ENCODE assay signal across 8 cellular contexts in genomic region chr7:103348452-103348851, GRCh38. TPM values are rescaled to one million over a fixed set of nuclear protein-coding genes. Genes with fewer than 3 reads are reported as not detected.
A peak's percentile ranks its signal among the peaks of the same experiment; 100 is the strongest.
DNase-seq lines count a peak whose midpoint lies in the region; ATAC-seq, FAIRE-seq and TF ChIP-seq lines count a peak whose summit lies in the region.

No MANE protein-coding gene starts in this region.

- peaks cover 7% of the 10 kb centered on the region for H3K27me3 Mint-ChIP-seq in HFFc6 (ENCODE audit: insufficient read depth)

- H2BK120ac ChIP-seq in mesendoderm (ENCODE audit: low read depth, low read length): no peak overlapping the region

- H3K23ac ChIP-seq in mesendoderm (ENCODE audit: low read length): no peak overlapping the region

- H3K4me3 ChIP-seq in A549: peak overlapping the region; percentile 58
- peak overlapping the region; percentile 74 for H3K4me3 ChIP-seq in astrocyte of the spinal cord (ENCODE audit: low read depth, low read length)
- H3K4me3 ChIP-seq in mesendoderm (ENCODE audit: low read length): peak overlapping the region; percentile 17

- no peaks in the 10 kb centered on the region for H3K36me3 ChIP-seq in mesendoderm (ENCODE audit: control insufficient read depth, insufficient read depth, low read length)

- H3K4me2 ChIP-seq in A549 (peak overlapping the region; percentile 82), mesendoderm (ENCODE audit: low read length) (peak overlapping the region; percentile 37)

- peak overlapping the region; percentile 39 for H3K9ac ChIP-seq in mesendoderm (ENCODE audit: low read length)

- peak overlapping the region; percentile 100 for H3K4me3 Mint-ChIP-seq in HFFc6

- no peak overlapping the region for H3K18ac ChIP-seq in mesendoderm (ENCODE audit: low read length)

- DNase-seq in A549 (ENCODE audit: low read depth in 1 of 2, low spot score in 1 of 2): no peak
- no peak for DNase-seq in HFFc6
- DNase-seq in astrocyte of the spinal cord (ENCODE audit: low read depth, low spot score): no peak
- DNase-seq in mesendoderm: no peak
- DNase-seq in NCI-H446 treated with DMSO at 0.1 percent for 48 hours (lab: John Stamatoyannopoulos, UW): no peak
- no peak for DNase-seq in midbrain (lab: John Stamatoyannopoulos, UW)

- POLR2A ChIA-PET in A549 (lab: Yijun Ruan, JAX): interaction anchor here (1.1 to 1.5 kb wide), 4 partner anchors 10 to 273 kb away, joined by 3 to 6 read pairs (median 4); partner anchors contain the start of genes ARMC10 and FBXL13

- CTCF ChIA-PET in A549 (lab: Yijun Ruan, JAX): no interaction called here

- no peak overlapping the region for H4K8ac ChIP-seq in mesendoderm (ENCODE audit: low read depth, low read length)

- no peak overlapping the region for H3K4ac ChIP-seq in mesendoderm (ENCODE audit: low read depth, low read length)

- WGBS in A549 (ENCODE audit: missing lambda C conversion rate): 30% methylated on average over 13 of the region's 13 CpGs
- no CpG with 5 or more reads among the region's 13 CpGs for WGBS in mesendoderm (ENCODE audit: extremely low coverage, insufficient coverage, low lambda C conversion rate)

- peak overlapping the region; percentile 81 for H3K27ac Mint-ChIP-seq in HFFc6

- no peak for TF ChIP-seq POLR2A in A549 (IDR thresholded peaks at IDR 0.05; ENCODE audit: low read length)

- H4K5ac ChIP-seq in mesendoderm (ENCODE audit: low read length): no peak overlapping the region

- no peaks in the 10 kb centered on the region for H3K27me3 ChIP-seq in mesendoderm (ENCODE audit: insufficient read depth, low read length, poor library complexity)

- TF ChIP-seq RAD21 in A549 (conservative IDR thresholded peaks at IDR 0.05 in 1 of 2, IDR thresholded peaks at IDR 0.05 in 1 of 2): no peak

- FAIRE-seq in A549 (lab: Jason Lieb, UNC): no peak

- H3K36me3 Mint-ChIP-seq in HFFc6 (ENCODE audit: low read depth): peaks cover 28% of the 10 kb centered on the region

- H2BK5ac ChIP-seq in mesendoderm (ENCODE audit: low read length): no peak overlapping the region

- H3K79me2 ChIP-seq in mesendoderm (ENCODE audit: control insufficient read depth, insufficient read depth, low read length): peaks cover 57% of the 10 kb centered on the region

- H3K9me3 ChIP-seq in A549: no peaks in the 10 kb centered on the region

- peaks cover 60% of the 10 kb centered on the region for H3K4me1 Mint-ChIP-seq in HFFc6 (ENCODE audit: low read depth)

- H3K79me1 ChIP-seq in mesendoderm (ENCODE audit: low read length): peaks cover 8% of the 10 kb centered on the region

- in situ Hi-C loops in astrocyte of the spinal cord (cut with HindIII; ENCODE audit: low sequenced_read_pairs): no loop called here

- H3K4me1 ChIP-seq in A549 (peaks cover 17% of the 10 kb centered on the region; the same call in 2 of the 3 replicates), mesendoderm (ENCODE audit: control insufficient read depth, low read depth, low read length) (no peaks in the 10 kb centered on the region)

- ATAC-seq in A549: no peak
- no peak for ATAC-seq in HG03460 (IDR thresholded peaks at IDR 0.05; ENCODE audit: unreplicated experiment)
- ATAC-seq in HG03469 (IDR thresholded peaks at IDR 0.05; ENCODE audit: unreplicated experiment): no peak

- H3K56ac ChIP-seq in mesendoderm (ENCODE audit: low read length): no peak overlapping the region

- TF ChIP-seq EP300 in A549 (IDR thresholded peaks at IDR 0.05): no peak

- H3K9me3 Mint-ChIP-seq in HFFc6: no peaks in the 10 kb centered on the region

- TF ChIP-seq CTCF in A549 (IDR thresholded peaks at IDR 0.05) (no peak), HFFc6 (IDR thresholded peaks at IDR 0.05) (no peak), astrocyte of the spinal cord (IDR thresholded peaks at IDR 0.05; ENCODE audit: low read depth, low read length) (no peak)

- no peak overlapping the region for H2BK15ac ChIP-seq in mesendoderm (replicated peaks; ENCODE audit: low read depth)

- no peak overlapping the region for H2AK5ac ChIP-seq in mesendoderm (ENCODE audit: low read length)

- peak overlapping the region in 1 of 2 experiments; percentile 75; a peak in 1 of 6 replicates for H3K27ac ChIP-seq in A549
- H3K27ac ChIP-seq in mesendoderm (ENCODE audit: low read depth, low read length): no peak overlapping the region

TF ChIP-seq in A549, 52 proteins besides CTCF, POLR2A, EP300 and RAD21:
- TF ChIP-seq ZSCAN20 (CRISPR knock-in tag; IDR thresholded peaks at IDR 0.05) (no peak), MAFK (IDR thresholded peaks at IDR 0.05; ENCODE audit: partially characterized antibody) (no peak), NFE2L2 (conservative IDR thresholded peaks at IDR 0.05; ENCODE audit: low read length) (no peak), MAZ (IDR thresholded peaks at IDR 0.05; ENCODE audit: borderline replicate concordance, low read depth, low read length) (no peak), NR3C1 (IDR thresholded peaks at IDR 0.05) (no peak), BHLHE40 (IDR thresholded peaks at IDR 0.05; ENCODE audit: low read depth, low read length) (no peak), USF2 (IDR thresholded peaks at IDR 0.05) (no peak), ZC3H11A (IDR thresholded peaks at IDR 0.05) (no peak)
TF ChIP-seq in A549: peak in this region for 0.

RNA-seq across cellular contexts. Expression of gene PSMC2, which starts 1.0 kb away (rescaled TPM):
- polyA plus RNA-seq in A549 (2011; rRNA removed) (211 and 287 TPM in 2 replicates), A549 (2017; fragmentation: RNase III; extraction: RNeasy Plus Mini Kit Qiagen cat#74134 plus additional on column Dnase treatment) (246 to 259 TPM (median 252 TPM) in 3 replicates)
- polyA plus RNA-seq in A549 (2012; cell fraction: cytosol; rRNA removed): 125 and 144 TPM in 2 replicates
- 56.0 and 110 TPM in 2 replicates for polyA plus RNA-seq in A549 (2012; cell fraction: nucleus; rRNA removed)
- polyA minus RNA-seq in A549 (2011; rRNA and poly(A)+ RNA removed): 75.2 and 77.0 TPM in 2 replicates
- total RNA-seq in HFFc6 (2021; fragmentation: NEBNext Ultra II Directional; extraction: Animal tissue kit (Norgen Biotek cat#: 25700)): 100 to 1,000 TPM; 170 to 191 (median 183) TPM
- polyA plus RNA-seq in mesendoderm (2013, experiment 1 of 2): 193 TPM
- 191 TPM for polyA plus RNA-seq in mesendoderm (2013, experiment 2 of 2)

RNA-seq across cellular contexts. Expression of gene DNAJC2, which starts 3.9 kb away (rescaled TPM):
- polyA plus RNA-seq in A549 (2011; rRNA removed) (36.8 and 63.3 TPM in 2 replicates), A549 (2017; fragmentation: RNase III; extraction: RNeasy Plus Mini Kit Qiagen cat#74134 plus additional on column Dnase treatment) (46.5 to 55.8 TPM (median 48.8 TPM) in 3 replicates)
- 17.7 and 18.6 TPM in 2 replicates for polyA plus RNA-seq in A549 (2012; cell fraction: cytosol; rRNA removed)
- 25.0 and 32.0 TPM in 2 replicates for polyA plus RNA-seq in A549 (2012; cell fraction: nucleus; rRNA removed)
- 4.9 and 6.8 TPM in 2 replicates for polyA minus RNA-seq in A549 (2011; rRNA and poly(A)+ RNA removed)
- total RNA-seq in HFFc6 (2021; fragmentation: NEBNext Ultra II Directional; extraction: Animal tissue kit (Norgen Biotek cat#: 25700)): 10 to 100 TPM; 23.9 to 28.2 (median 25.5) TPM
- 113 TPM for polyA plus RNA-seq in mesendoderm (2013, experiment 1 of 2)
- 118 TPM for polyA plus RNA-seq in mesendoderm (2013, experiment 2 of 2)

RNA-seq across cellular contexts. Expression of gene PMPCB, which starts 51.2 kb away (rescaled TPM):
- polyA plus RNA-seq in A549 (2011; rRNA removed) (99.3 and 102 TPM in 2 replicates), A549 (2017; fragmentation: RNase III; extraction: RNeasy Plus Mini Kit Qiagen cat#74134 plus additional on column Dnase treatment) (75.8 to 77.2 TPM (median 76.8 TPM) in 3 replicates)
- polyA plus RNA-seq in A549 (2012; cell fraction: cytosol; rRNA removed): 51.0 and 53.2 TPM in 2 replicates
- 44.6 and 60.8 TPM in 2 replicates for polyA plus RNA-seq in A549 (2012; cell fraction: nucleus; rRNA removed)
- 24.9 and 28.2 TPM in 2 replicates for polyA minus RNA-seq in A549 (2011; rRNA and poly(A)+ RNA removed)
- total RNA-seq in HFFc6 (2021; fragmentation: NEBNext Ultra II Directional; extraction: Animal tissue kit (Norgen Biotek cat#: 25700)): 10 to 100 TPM; 50.1 to 66.3 (median 57.7) TPM
- 59.0 TPM for polyA plus RNA-seq in mesendoderm (2013, experiment 1 of 2)
- 60.1 TPM for polyA plus RNA-seq in mesendoderm (2013, experiment 2 of 2)

Comparison
In these comparisons a context has a peak if more than half of its experiments do, and no peak if none do; other contexts are left out.
1. H3K4me3 ChIP-seq: peak in every context shown above with its lines; median percentile 74 in astrocyte of the spinal cord; 58 in A549; 17 in mesendoderm.